Comparison of ENCODE assay signal across 15 cellular contexts in the genomic region with DNA sequence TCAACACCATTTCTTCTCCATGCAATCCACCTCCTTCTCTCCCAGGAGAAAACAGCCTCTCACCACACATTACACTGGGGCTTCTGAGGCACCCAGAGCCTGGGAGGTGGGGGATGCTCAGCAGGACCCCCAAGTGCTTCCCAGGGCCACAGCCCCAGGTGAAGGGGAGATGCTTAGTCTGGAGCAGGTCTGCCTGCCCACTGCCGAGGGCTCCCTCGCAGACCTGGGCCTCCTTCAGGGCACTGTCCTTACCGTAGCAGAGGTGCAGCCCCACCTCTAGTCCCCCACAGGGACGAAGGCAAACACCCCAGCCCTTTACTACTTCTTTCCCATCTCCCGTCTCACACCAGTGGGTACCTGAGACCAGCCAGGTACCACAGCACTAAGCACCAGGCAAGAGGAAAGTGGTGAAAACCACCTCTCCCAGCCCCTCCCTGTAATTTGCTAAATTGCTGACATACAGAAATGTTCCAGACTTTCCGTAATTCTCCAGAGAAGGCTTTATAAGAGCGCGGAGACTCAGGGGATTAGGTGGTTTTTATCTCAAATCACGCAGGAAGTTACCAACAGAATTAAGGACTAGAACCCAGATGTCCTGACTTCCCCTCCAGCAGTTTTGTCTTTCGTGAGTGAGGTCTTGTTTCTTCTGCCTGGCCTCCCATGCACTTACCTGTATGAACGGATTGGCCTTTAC. TPM values are rescaled to one million over a fixed set of nuclear protein-coding genes. Genes with fewer than 3 reads are reported as not detected.
DNase-seq lines count a peak whose midpoint lies in the region; ATAC-seq, FAIRE-seq and TF ChIP-seq lines count a peak whose summit lies in the region.
"Had no signal": no experiment of that assay in that cellular context is flagged by ENCODE, and none has a peak within 500 bp of the region (broad histone marks: within the 10 kb centered on the region; RNA-seq: fewer than 3 reads in every experiment).

No MANE protein-coding gene starts in this region.

- no CpG with 5 or more reads among the region's 11 CpGs for WGBS in mesendoderm (ENCODE audit: extremely low coverage, insufficient coverage, low lambda C conversion rate)

- H2BK15ac ChIP-seq in mesendoderm (replicated peaks; ENCODE audit: low read depth): no peak overlapping the region

- no peak overlapping the region for H2AFZ ChIP-seq in astrocyte (ENCODE audit: low read depth, low read length)

- no peaks in the 10 kb centered on the region for H3K79me1 ChIP-seq in mesendoderm (ENCODE audit: low read length)

- H3K9ac ChIP-seq in astrocyte (ENCODE audit: low read length) (peak overlapping the region; percentile 70), mesendoderm (ENCODE audit: low read length) (no peak overlapping the region)

- FAIRE-seq in astrocyte (lab: Jason Lieb, UNC): no peak

- no peak overlapping the region for H3K18ac ChIP-seq in mesendoderm (ENCODE audit: low read length)

- H3K27me3 ChIP-seq in astrocyte (ENCODE audit: insufficient read depth, low read length) (no peaks in the 10 kb centered on the region), mesendoderm (ENCODE audit: insufficient read depth, low read length, poor library complexity) (no peaks in the 10 kb centered on the region), thoracic aorta (replicated peaks; ENCODE audit: insufficient read depth) (no peaks in the 10 kb centered on the region)
- H3K27me3 ChIP-seq: cardiac muscle cell had no signal

- H3K36me3 Mint-ChIP-seq in T-helper 1 cell treated with Interleukin-12 subunit alpha and Interleukin-12 subunit beta and Interleukin-4 antibody, amounts not matched to agents 30 μg/mL and 1 μg/mL, for 36 hours (ENCODE audit: low read depth): no peaks in the 10 kb centered on the region
- H3K36me3 Mint-ChIP-seq in astrocyte (ENCODE audit: low read depth, unreplicated experiment): no peaks in the 10 kb centered on the region
- H3K36me3 Mint-ChIP-seq: activated naive CD4-positive, alpha-beta T cell treated with anti-CD3 and anti-CD28 coated beads, Interleukin-2, amount 50 U/mL, for 24 hours had no signal

- H3K4me2 ChIP-seq in astrocyte (ENCODE audit: low read length) (peak overlapping the region; percentile 83), mesendoderm (ENCODE audit: low read length) (no peak overlapping the region)

- ATAC-seq in thoracic aorta (ENCODE audit: insufficient number of reproducible peaks, low FRiP score, low read depth): no peak
- no peak for ATAC-seq in stimulated activated naive CD8-positive, alpha-beta T cell treated with anti-CD3 and anti-CD28 coated beads, Interleukin-15, Interleukin-2, amounts not matched to agents 100 U/mL and 50 U/mL, for 24 hours

- H3K9me3 ChIP-seq in astrocyte (ENCODE audit: insufficient read depth, low read depth, low read length) (no peaks in the 10 kb centered on the region), thoracic aorta (no peaks in the 10 kb centered on the region)

- H2BK120ac ChIP-seq in mesendoderm (ENCODE audit: low read depth, low read length): no peak overlapping the region

- H3K4me3 ChIP-seq in astrocyte (ENCODE audit: insufficient read depth, low read depth, low read length): no peak overlapping the region
- H3K4me3 ChIP-seq in mesendoderm (ENCODE audit: low read length): no peak overlapping the region
- H3K4me3 ChIP-seq in thoracic aorta: no peak overlapping the region
- H3K4me3 ChIP-seq: cardiac muscle cell had no signal

- H3K27ac ChIP-seq in astrocyte (ENCODE audit: low read depth, low read length): no peak overlapping the region
- no peak overlapping the region for H3K27ac ChIP-seq in mesendoderm (ENCODE audit: low read depth, low read length)
- H3K27ac ChIP-seq in thoracic aorta: peak overlapping the region; percentile 75 to 78

- no peaks in the 10 kb centered on the region for H3K79me2 ChIP-seq in astrocyte (ENCODE audit: insufficient read depth, low read length)
- H3K79me2 ChIP-seq in mesendoderm (ENCODE audit: control insufficient read depth, insufficient read depth, low read length): no peaks in the 10 kb centered on the region

- no peaks in the 10 kb centered on the region for H3K9me3 Mint-ChIP-seq in T-helper 1 cell treated with Interleukin-12 subunit alpha and Interleukin-12 subunit beta and Interleukin-4 antibody, amounts not matched to agents 30 μg/mL and 1 μg/mL, for 36 hours
- H3K9me3 Mint-ChIP-seq in astrocyte (ENCODE audit: unreplicated experiment): no peaks in the 10 kb centered on the region
- H3K9me3 Mint-ChIP-seq: activated naive CD4-positive, alpha-beta T cell treated with anti-CD3 and anti-CD28 coated beads, Interleukin-2, amount 50 U/mL, for 24 hours had no signal

- H3K23ac ChIP-seq in mesendoderm (ENCODE audit: low read length): no peak overlapping the region

- H4K20me1 ChIP-seq in astrocyte (ENCODE audit: insufficient read depth, low read length): no peaks in the 10 kb centered on the region

- peaks cover 54% of the 10 kb centered on the region for H3K4me1 ChIP-seq in astrocyte (ENCODE audit: insufficient read depth, low read length)
- peaks cover 22% of the 10 kb centered on the region for H3K4me1 ChIP-seq in mesendoderm (ENCODE audit: control insufficient read depth, low read depth, low read length)
- H3K4me1 ChIP-seq in thoracic aorta (ENCODE audit: control insufficient read depth in 1 of 2, low read depth in 2 of 2): peaks cover 18 to 63% of the 10 kb centered on the region in 2 donors

- H2BK5ac ChIP-seq in mesendoderm (ENCODE audit: low read length): no peak overlapping the region

- peaks cover 23% of the 10 kb centered on the region for H3K27me3 Mint-ChIP-seq in T-helper 1 cell treated with Interleukin-12 subunit alpha and Interleukin-12 subunit beta and Interleukin-4 antibody, amounts not matched to agents 30 μg/mL and 1 μg/mL, for 36 hours (ENCODE audit: low read depth)
- H3K27me3 Mint-ChIP-seq in astrocyte (ENCODE audit: low read depth, unreplicated experiment): peaks cover 5% of the 10 kb centered on the region
- H3K27me3 Mint-ChIP-seq: activated naive CD4-positive, alpha-beta T cell treated with anti-CD3 and anti-CD28 coated beads, Interleukin-2, amount 50 U/mL, for 24 hours had no signal

- no peak overlapping the region for H4K8ac ChIP-seq in mesendoderm (ENCODE audit: low read depth, low read length)

- H4K5ac ChIP-seq in mesendoderm (ENCODE audit: low read length): no peak overlapping the region

- H3K4me1 Mint-ChIP-seq in T-helper 1 cell treated with Interleukin-12 subunit alpha and Interleukin-12 subunit beta and Interleukin-4 antibody, amounts not matched to agents 30 μg/mL and 1 μg/mL, for 36 hours (ENCODE audit: low read depth): peaks cover 40% of the 10 kb centered on the region
- peaks cover 58% of the 10 kb centered on the region for H3K4me1 Mint-ChIP-seq in astrocyte (ENCODE audit: low read depth, unreplicated experiment)

- H3K36me3 ChIP-seq in astrocyte (ENCODE audit: insufficient read depth, low read length): no peaks in the 10 kb centered on the region
- no peaks in the 10 kb centered on the region for H3K36me3 ChIP-seq in mesendoderm (ENCODE audit: control insufficient read depth, insufficient read depth, low read length)
- no peaks in the 10 kb centered on the region for H3K36me3 ChIP-seq in thoracic aorta
- H3K36me3 ChIP-seq: cardiac muscle cell had no signal

- no peak overlapping the region for H3K4me3 Mint-ChIP-seq in T-helper 1 cell treated with Interleukin-12 subunit alpha and Interleukin-12 subunit beta and Interleukin-4 antibody, amounts not matched to agents 30 μg/mL and 1 μg/mL, for 36 hours
- no peak overlapping the region for H3K4me3 Mint-ChIP-seq in astrocyte (ENCODE audit: unreplicated experiment)
- H3K4me3 Mint-ChIP-seq: activated naive CD4-positive, alpha-beta T cell treated with anti-CD3 and anti-CD28 coated beads, Interleukin-2, amount 50 U/mL, for 24 hours had no signal

- peak overlapping the region; percentile 31 for H3K56ac ChIP-seq in mesendoderm (ENCODE audit: low read length)

- H3K4ac ChIP-seq in mesendoderm (ENCODE audit: low read depth, low read length): no peak overlapping the region

- H3K27ac Mint-ChIP-seq in T-helper 1 cell treated with Interleukin-12 subunit alpha and Interleukin-12 subunit beta and Interleukin-4 antibody, amounts not matched to agents 30 μg/mL and 1 μg/mL, for 36 hours: peak overlapping the region; percentile 13
- H3K27ac Mint-ChIP-seq in astrocyte (ENCODE audit: unreplicated experiment): peak overlapping the region; percentile 26
- H3K27ac Mint-ChIP-seq: activated naive CD4-positive, alpha-beta T cell treated with anti-CD3 and anti-CD28 coated beads, Interleukin-2, amount 50 U/mL, for 24 hours had no signal

- DNase-seq in T-helper 1 cell: no peak
- DNase-seq in astrocyte (ENCODE audit: low read depth): no peak
- DNase-seq in mesendoderm: no peak
- DNase-seq in thoracic aorta (ENCODE audit: low spot score): no peak
- no peak for DNase-seq in C1 segment of cervical spinal cord (lab: John Stamatoyannopoulos, UW)
- DNase-seq in retina: no peak
- no peak for DNase-seq in stimulated activated naive CD8-positive, alpha-beta T cell treated with anti-CD3 and anti-CD28 coated beads, Interleukin-15, Interleukin-2, amounts not matched to agents 100 U/mL and 50 U/mL, for 24 hours
- DNase-seq: activated CD8-positive, alpha-beta memory T cell treated with anti-CD3 and anti-CD28 coated beads, Interleukin-2, amount 50 U/mL, for 48 hours; kidney glomerular epithelial cell; NCI-H2227 treated with DMSO at 0.1 percent for 48 hours; stimulated activated CD4-positive, alpha-beta T cell treated with anti-CD3 and anti-CD28 coated beads, Interleukin-1b, Interleukin-23, amount 100 ng/mL, for 48 hours; stimulated activated CD8-positive, alpha-beta memory T cell treated with anti-CD3 and anti-CD28 coated beads, Interleukin-4, amount 100 ng/mL, for 48 hours had no signal

- TF ChIP-seq CTCF in astrocyte (IDR thresholded peaks at IDR 0.05; ENCODE audit: insufficient read depth, low read depth, low read length) (no peak), thoracic aorta (IDR thresholded peaks at IDR 0.05) (no peak)

- H2AK5ac ChIP-seq in mesendoderm (ENCODE audit: low read length): no peak overlapping the region

RNA-seq across cellular contexts. Expression of a gene that starts 59.0 kb away (rescaled TPM):
- 84.1 and 98.6 TPM in 2 replicates for total RNA-seq in astrocyte
- 20.7 TPM for polyA plus RNA-seq in mesendoderm (2013, experiment 1 of 2)
- 21.8 TPM for polyA plus RNA-seq in mesendoderm (2013, experiment 2 of 2)
- 10 to 100 TPM; 63.2 to 71.5 TPM for total RNA-seq in thoracic aorta

Comparison
In these comparisons a context has a peak if more than half of its experiments do, and no peak if none do; other contexts are left out.
1. H3K27ac ChIP-seq: peak in thoracic aorta (2 of 2); none in astrocyte (single experiment) and mesendoderm (single experiment).